7 cellular contexts compared by ENCODE assay signal in the genomic region with DNA sequence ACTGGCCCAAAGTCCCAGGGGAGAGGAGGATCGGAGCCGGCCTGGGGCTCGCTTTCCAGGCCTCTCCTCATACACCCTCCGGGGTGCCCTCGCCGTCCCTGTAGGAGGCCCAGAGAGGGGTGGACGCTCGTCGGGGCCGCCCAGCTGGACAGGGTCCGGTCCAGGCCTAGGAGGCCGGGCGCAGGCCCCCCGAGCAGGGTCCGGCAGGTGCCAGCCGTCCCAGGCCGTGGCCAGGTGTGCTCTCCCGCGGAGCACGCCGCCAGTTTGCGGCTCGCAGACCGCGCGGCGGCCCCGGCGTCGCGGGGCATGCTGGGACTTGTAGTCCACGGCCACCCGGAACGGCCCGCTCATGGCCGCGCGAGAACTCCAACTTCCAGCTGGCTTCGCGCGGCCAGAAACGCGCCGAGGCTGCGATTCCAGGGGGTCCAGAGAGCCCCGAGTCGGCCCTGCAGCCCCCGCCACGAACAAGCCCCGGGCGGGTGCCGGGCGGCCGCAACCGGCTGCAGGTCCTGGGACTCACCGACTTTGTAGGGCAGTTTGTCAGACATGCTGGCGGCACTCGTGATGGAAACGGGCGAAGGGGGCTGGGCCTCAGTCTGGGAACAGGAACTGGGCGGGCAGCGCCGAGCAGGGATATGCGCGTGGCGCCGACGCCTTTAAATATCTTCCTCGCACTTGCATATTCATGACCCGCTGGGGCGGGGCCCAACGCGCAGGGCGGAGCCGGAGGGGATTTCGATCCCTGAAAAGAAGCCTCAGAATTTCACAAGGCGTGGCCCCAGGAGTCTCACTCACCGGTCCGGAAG.
DNase-seq lines count a peak whose midpoint lies in the region; ATAC-seq, FAIRE-seq and TF ChIP-seq lines count a peak whose summit lies in the region.

Gene AHCY, minus strand, starts transcription at position 633 of the 806 bp plus-strand sequence. Its CDS starts 85 bp downstream, at position 548.

- ATAC-seq in HG02981 (IDR thresholded peaks at IDR 0.05; ENCODE audit: unreplicated experiment): peak; percentile 88

- peak within 1 kb of the TSS; percentile 82 for H3K4me3 ChIP-seq in retinal pigment epithelial cell (ENCODE audit: low read length)

- TF ChIP-seq CTCF in retinal pigment epithelial cell (conservative IDR thresholded peaks at IDR 0.05; ENCODE audit: low read depth, low read length): no peak

- DNase-seq in GM18507 (ENCODE audit: extremely low spot score, insufficient read length, low read depth) (peak; percentile 93), NCI-H2029 treated with DMSO at 0.1 percent for 48 hours (lab: John Stamatoyannopoulos, UW) (peak; percentile 91), T-helper 9 cell (peak; percentile 87), astrocyte of the hippocampus (ENCODE audit: low read depth, low spot score) (peak; percentile 98), hippocampal formation (lab: John Stamatoyannopoulos, UW) (peak; percentile 94 to 96), retinal pigment epithelial cell (ENCODE audit: low read depth) (peak; percentile 88)

- FAIRE-seq in GM18507 (lab: Jason Lieb, UNC): peak; percentile 95

Comparison
In these comparisons a context has a peak if more than half of its experiments do, and no peak if none do; other contexts are left out.
1. Peak in every context shown above with its lines: DNase-seq, ATAC-seq and H3K4me3 ChIP-seq.